ENCODE assay signal across 8 cellular contexts in genomic region chr2:54725343-54726099, GRCh38. TPM values are rescaled to one million over a fixed set of nuclear protein-coding genes. Genes with fewer than 3 reads are reported as not detected.
A peak's percentile ranks its signal among the peaks of the same experiment; 100 is the strongest.
DNase-seq lines count a peak whose midpoint lies in the region; ATAC-seq and TF ChIP-seq lines count a peak whose summit lies in the region.

No MANE protein-coding gene starts in this region.

- no peak overlapping the region for H3K18ac ChIP-seq in H9 (ENCODE audit: insufficient read length, low read depth, low read length)

- H3K4me3 ChIP-seq in AG10803 (ENCODE audit: low read length) (peak overlapping the region; percentile 47), astrocyte of the cerebellum (ENCODE audit: low read depth, low read length) (peak overlapping the region; percentile 73)
- no peak overlapping the region for H3K4me3 ChIP-seq in naive thymus-derived CD4-positive, alpha-beta T cell (ENCODE audit: low read length)

- intact Hi-C loops in naive thymus-derived CD4-positive, alpha-beta T cell (cut with micrococcal nuclease) = loop anchor here in 1 of 2 donors (10.0 kb wide), 2 partner anchors 109 to 449 kb away; no protein-coding TSS in a partner anchor

- POLR2A ChIA-PET in naive thymus-derived CD4-positive, alpha-beta T cell (lab: Charles Lee) = no interaction called here

- H3K4me1 ChIP-seq in H9 (ENCODE audit: insufficient read depth, low read length) = no peaks in the 10 kb centered on the region
- peaks cover 0 to 6% of the 10 kb centered on the region in 2 donors for H3K4me1 ChIP-seq in naive thymus-derived CD4-positive, alpha-beta T cell (ENCODE audit: control insufficient read depth in 2 of 2, insufficient read depth in 2 of 2, low read length in 2 of 2)

- no peak overlapping the region for H3K4ac ChIP-seq in H9 (ENCODE audit: low read depth, low read length)

- peaks cover 57% of the 10 kb centered on the region for H3K27me3 Mint-ChIP-seq in H9 (ENCODE audit: low read depth)
- peaks cover 32 to 77% (median 42%) of the 10 kb centered on the region in 5 donors for H3K27me3 Mint-ChIP-seq in naive thymus-derived CD4-positive, alpha-beta T cell

- H3K79me1 ChIP-seq in H9 (ENCODE audit: insufficient read depth, low read depth, low read length, poor library complexity, severe bottlenecking) = no peaks in the 10 kb centered on the region

- no peak overlapping the region for H3T11ph ChIP-seq in H9 (ENCODE audit: low read length)

- H3K4me2 ChIP-seq in H9 (ENCODE audit: insufficient read depth, insufficient read length, low read length) = peak overlapping the region; percentile 97

- no peaks in the 10 kb centered on the region for H3K79me2 ChIP-seq in H9 (ENCODE audit: insufficient read depth, low read length)

- no peaks in the 10 kb centered on the region for H3K36me3 ChIP-seq in naive thymus-derived CD4-positive, alpha-beta T cell (ENCODE audit: control insufficient read depth in 2 of 3, insufficient read depth in 3 of 3, low read length in 3 of 3)

- no peak overlapping the region for H3K9ac ChIP-seq in H9 (ENCODE audit: extremely low read depth, insufficient read length, low read length)

- WGBS in H9 (ENCODE audit: extremely low coverage, insufficient read length, low lambda C conversion rate) = no CpG with 5 or more reads among the region's 8 CpGs

- H3K56ac ChIP-seq in H9 (ENCODE audit: insufficient read length, low read depth, low read length) = no peak overlapping the region

- no peak overlapping the region for H2BK20ac ChIP-seq in H9 (ENCODE audit: low read depth, low read length, poor library complexity, severe bottlenecking)

- peaks cover 0 to 2% (median 0%) of the 10 kb centered on the region in 3 experiments; a peak in 1 of 7 replicates for H3K36me3 Mint-ChIP-seq in H9 (ENCODE audit: insufficient read depth in 1 of 3, low read depth in 3 of 3)
- H3K36me3 Mint-ChIP-seq in naive thymus-derived CD4-positive, alpha-beta T cell = no peaks in the 10 kb centered on the region

- H4K5ac ChIP-seq in H9 (ENCODE audit: insufficient read length, low read depth, low read length) = no peak overlapping the region

- H2BK15ac ChIP-seq in H9 (ENCODE audit: low read depth, low read length) = no peak overlapping the region

- no peak overlapping the region for H4K8ac ChIP-seq in H9 (replicated peaks; ENCODE audit: insufficient read length, low read depth, low read length)

- no peak overlapping the region for H4K91ac ChIP-seq in H9 (ENCODE audit: insufficient read length, low read depth, low read length)

- peaks cover 25% of the 10 kb centered on the region for H3K27me3 ChIP-seq in H9 (ENCODE audit: insufficient read depth, low read length)
- peaks cover 0 to 5% of the 10 kb centered on the region in 2 donors for H3K27me3 ChIP-seq in naive thymus-derived CD4-positive, alpha-beta T cell (ENCODE audit: control insufficient read depth in 2 of 2, insufficient read depth in 2 of 2, low read length in 2 of 2)

- H3K14ac ChIP-seq in H9 (ENCODE audit: insufficient read depth, low read length) = no peak overlapping the region

- CTCF ChIA-PET in naive thymus-derived CD4-positive, alpha-beta T cell (lab: Charles Lee) = no interaction called here

- no peak overlapping the region for H3K23ac ChIP-seq in H9 (ENCODE audit: insufficient read length, low read depth, low read length)

- no peak overlapping the region for H2BK5ac ChIP-seq in H9 (ENCODE audit: insufficient read length, low read length)

- in situ Hi-C loops in astrocyte of the cerebellum (cut with HindIII; ENCODE audit: low sequenced_read_pairs) = no loop called here
- in situ Hi-C loops in GM13977 (cut with MboI; ENCODE audit: low pct_unique_long_range_greater_than_20kb, low sequenced_read_pairs, unreplicated experiment) = no loop called here

- H3K4me1 Mint-ChIP-seq in H9 = peaks cover 10 to 14% of the 10 kb centered on the region in 2 experiments
- H3K4me1 Mint-ChIP-seq in naive thymus-derived CD4-positive, alpha-beta T cell = peaks cover 10 to 20% (median 12%) of the 10 kb centered on the region in 7 donors

- H2AFZ ChIP-seq in H9 (ENCODE audit: low read length) = no peak overlapping the region

- no peak overlapping the region for H2AK5ac ChIP-seq in H9 (ENCODE audit: insufficient read length, low read length)

- no peak overlapping the region for H2BK12ac ChIP-seq in H9 (ENCODE audit: insufficient read length, low read depth, low read length)

- DNase-seq in AG10803 (ENCODE audit: low read depth) (no peak), H9 (no peak), astrocyte of the cerebellum (ENCODE audit: low read depth) (no peak), GM13977 (ENCODE audit: low spot score) (no peak), T1000 (lab: John Stamatoyannopoulos, UW) (no peak)
- no peak for DNase-seq in naive thymus-derived CD4-positive, alpha-beta T cell

- H3K27ac ChIP-seq in H9 (ENCODE audit: insufficient read length, low read depth, low read length) = no peak overlapping the region
- no peak overlapping the region for H3K27ac ChIP-seq in naive thymus-derived CD4-positive, alpha-beta T cell (ENCODE audit: low read depth, low read length)

- TF ChIP-seq CTCF in AG10803 (conservative IDR thresholded peaks at IDR 0.05; ENCODE audit: low read length) (no peak), H9 (conservative IDR thresholded peaks at IDR 0.05) (no peak), astrocyte of the cerebellum (IDR thresholded peaks at IDR 0.05; ENCODE audit: low read depth, low read length, missing control alignments) (no peak), GM13977 (IDR thresholded peaks at IDR 0.05; ENCODE audit: extremely low read depth, insufficient read depth, missing control alignments) (no peak)

- H3K9me3 ChIP-seq in H9 (ENCODE audit: control insufficient read depth, low read depth, low read length) = no peaks in the 10 kb centered on the region
- H3K9me3 ChIP-seq in naive thymus-derived CD4-positive, alpha-beta T cell (ENCODE audit: control insufficient read depth in 2 of 3, low read length in 3 of 3) = no peaks in the 10 kb centered on the region

- ATAC-seq in naive thymus-derived CD4-positive, alpha-beta T cell = no peak
- ATAC-seq in HG03280 (IDR thresholded peaks at IDR 0.05; ENCODE audit: unreplicated experiment) = no peak
- ATAC-seq in HG02870 (IDR thresholded peaks at IDR 0.05; ENCODE audit: unreplicated experiment) = no peak

- no peak overlapping the region for H2BK120ac ChIP-seq in H9 (ENCODE audit: low read depth, low read length, poor library complexity, severe bottlenecking)

- peaks cover 20% of the 10 kb centered on the region for H3K23me2 ChIP-seq in H9 (ENCODE audit: insufficient read length, low read depth, low read length, poor library complexity, severe bottlenecking)

- H3K4me3 Mint-ChIP-seq in H9 = peak overlapping the region; percentile 80 to 93
- H3K4me3 Mint-ChIP-seq in naive thymus-derived CD4-positive, alpha-beta T cell = peak overlapping the region; percentile 76 to 88 (median 83)

- H3K9me3 Mint-ChIP-seq in H9 = no peaks in the 10 kb centered on the region; a peak in 1 of 5 replicates
- H3K9me3 Mint-ChIP-seq in naive thymus-derived CD4-positive, alpha-beta T cell = no peaks in the 10 kb centered on the region

- no peaks in the 10 kb centered on the region for H4K20me1 ChIP-seq in H9 (ENCODE audit: control insufficient read depth, insufficient read depth, insufficient read length)

- H3K27ac Mint-ChIP-seq in H9 = no peak overlapping the region; a peak in 1 of 7 replicates
- H3K27ac Mint-ChIP-seq in naive thymus-derived CD4-positive, alpha-beta T cell = peak overlapping the region in 3 of 9 donors; percentile 25 to 74 (median 32)

RNA-seq across cellular contexts. Expression of gene EML6, which starts 2.1 kb away (rescaled TPM):
- 0.64 and 1.5 TPM in 2 replicates for total RNA-seq in H9 (2021)
- total RNA-seq in naive thymus-derived CD4-positive, alpha-beta T cell = 1 to 10 TPM in 3 of 5 experiments, under 1 TPM in 2; 0.32 to 2.5 (median 1.5) TPM
- not detected for polyA plus RNA-seq in naive thymus-derived CD4-positive, alpha-beta T cell
